Comparison of ENCODE assay signal across 1 cellular context in the genomic region with DNA sequence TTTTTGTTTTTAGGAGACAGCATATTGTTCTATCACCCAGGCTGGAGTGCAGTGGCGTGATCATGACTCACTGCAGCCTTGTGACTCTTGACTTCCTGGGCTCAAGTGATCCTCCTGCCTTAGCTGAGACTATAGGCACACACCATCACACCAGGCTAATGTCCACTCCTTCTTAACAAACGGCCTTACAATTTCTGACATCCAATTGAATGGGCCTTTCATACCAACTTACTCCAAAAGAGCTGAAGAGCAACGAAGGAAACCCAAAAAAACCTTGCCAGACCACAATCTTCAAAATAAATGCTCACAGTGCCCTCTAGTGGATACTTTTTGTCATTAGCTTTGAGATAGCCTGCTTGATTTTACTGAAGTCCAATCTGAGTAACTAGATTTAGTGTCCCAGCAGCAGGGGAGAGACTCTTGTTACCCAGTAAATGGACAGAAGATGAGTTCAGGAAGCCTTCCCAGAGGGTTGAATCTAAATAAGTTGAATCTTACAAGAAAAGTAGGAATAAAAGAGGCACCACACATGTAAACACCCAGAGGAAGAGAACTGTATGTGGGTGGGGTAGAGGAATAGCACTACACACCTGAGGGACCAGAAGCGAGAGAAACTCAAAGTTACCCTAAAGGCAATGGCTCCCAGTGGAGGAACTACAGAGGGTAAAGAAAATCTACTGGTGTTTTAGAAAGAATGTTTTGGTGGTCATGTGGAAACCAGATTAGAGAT.
TF ChIP-seq lines count a peak whose summit lies in the region.

No MANE protein-coding gene starts in this region.

TF ChIP-seq in K562, 482 proteins besides CTCF, POLR2A, EP300 and RAD21 (continued from another document and continues in another):
- TF ChIP-seq, protein P1, sequence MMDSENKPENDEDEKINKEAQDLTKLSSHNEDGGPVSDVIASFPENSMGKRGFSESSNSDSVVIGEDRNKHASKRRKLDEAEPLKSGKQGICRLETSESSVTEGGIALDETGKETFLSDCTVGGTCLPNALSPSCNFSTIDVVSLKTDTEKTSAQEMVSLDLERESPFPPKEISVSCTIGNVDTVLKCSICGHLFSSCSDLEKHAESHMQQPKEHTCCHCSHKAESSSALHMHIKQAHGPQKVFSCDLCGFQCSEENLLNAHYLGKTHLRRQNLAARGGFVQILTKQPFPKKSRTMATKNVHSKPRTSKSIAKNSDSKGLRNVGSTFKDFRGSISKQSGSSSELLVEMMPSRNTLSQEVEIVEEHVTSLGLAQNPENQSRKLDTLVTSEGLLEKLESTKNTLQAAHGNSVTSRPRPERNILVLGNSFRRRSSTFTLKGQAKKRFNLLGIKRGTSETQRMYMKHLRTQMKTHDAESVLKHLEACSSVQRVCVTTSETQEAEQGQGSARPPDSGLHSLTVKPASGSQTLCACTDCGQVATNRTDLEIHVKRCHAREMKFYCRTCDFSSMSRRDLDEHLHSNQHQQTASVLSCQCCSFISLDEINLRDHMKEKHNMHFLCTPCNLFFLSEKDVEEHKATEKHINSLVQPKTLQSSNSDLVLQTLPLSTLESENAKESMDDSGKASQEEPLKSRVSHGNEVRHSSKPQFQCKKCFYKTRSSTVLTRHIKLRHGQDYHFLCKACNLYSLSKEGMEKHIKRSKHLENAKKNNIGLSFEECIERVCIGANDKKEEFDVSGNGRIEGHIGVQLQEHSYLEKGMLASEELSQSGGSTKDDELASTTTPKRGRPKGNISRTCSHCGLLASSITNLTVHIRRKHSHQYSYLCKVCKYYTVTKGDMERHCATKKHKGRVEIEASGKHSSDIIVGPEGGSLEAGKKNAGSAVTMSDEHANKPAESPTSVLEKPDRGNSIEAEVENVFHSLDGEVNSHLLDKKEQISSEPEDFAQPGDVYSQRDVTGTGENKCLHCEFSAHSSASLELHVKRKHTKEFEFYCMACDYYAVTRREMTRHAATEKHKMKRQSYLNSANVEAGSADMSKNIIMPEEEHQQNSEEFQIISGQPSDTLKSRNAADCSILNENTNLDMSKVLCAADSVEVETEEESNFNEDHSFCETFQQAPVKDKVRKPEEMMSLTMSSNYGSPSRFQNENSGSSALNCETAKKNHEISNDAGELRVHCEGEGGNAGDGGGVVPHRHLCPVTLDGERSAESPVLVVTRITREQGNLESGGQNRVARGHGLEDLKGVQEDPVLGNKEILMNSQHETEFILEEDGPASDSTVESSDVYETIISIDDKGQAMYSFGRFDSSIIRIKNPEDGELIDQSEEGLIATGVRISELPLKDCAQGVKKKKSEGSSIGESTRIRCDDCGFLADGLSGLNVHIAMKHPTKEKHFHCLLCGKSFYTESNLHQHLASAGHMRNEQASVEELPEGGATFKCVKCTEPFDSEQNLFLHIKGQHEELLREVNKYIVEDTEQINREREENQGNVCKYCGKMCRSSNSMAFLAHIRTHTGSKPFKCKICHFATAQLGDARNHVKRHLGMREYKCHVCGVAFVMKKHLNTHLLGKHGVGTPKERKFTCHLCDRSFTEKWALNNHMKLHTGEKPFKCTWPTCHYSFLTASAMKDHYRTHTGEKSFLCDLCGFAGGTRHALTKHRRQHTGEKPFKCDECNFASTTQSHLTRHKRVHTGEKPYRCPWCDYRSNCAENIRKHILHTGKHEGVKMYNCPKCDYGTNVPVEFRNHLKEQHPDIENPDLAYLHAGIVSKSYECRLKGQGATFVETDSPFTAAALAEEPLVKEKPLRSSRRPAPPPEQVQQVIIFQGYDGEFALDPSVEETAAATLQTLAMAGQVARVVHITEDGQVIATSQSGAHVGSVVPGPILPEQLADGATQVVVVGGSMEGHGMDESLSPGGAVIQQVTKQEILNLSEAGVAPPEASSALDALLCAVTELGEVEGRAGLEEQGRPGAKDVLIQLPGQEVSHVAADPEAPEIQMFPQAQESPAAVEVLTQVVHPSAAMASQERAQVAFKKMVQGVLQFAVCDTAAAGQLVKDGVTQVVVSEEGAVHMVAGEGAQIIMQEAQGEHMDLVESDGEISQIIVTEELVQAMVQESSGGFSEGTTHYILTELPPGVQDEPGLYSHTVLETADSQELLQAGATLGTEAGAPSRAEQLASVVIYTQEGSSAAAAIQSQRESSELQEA (IDR thresholded peaks at IDR 0.05; ENCODE audit: low read depth) = no peak
- no peak for TF ChIP-seq JUNB (CRISPR knock-in tag; conservative IDR thresholded peaks at IDR 0.05)
- TF ChIP-seq C11orf30 (IDR thresholded peaks at IDR 0.05; ENCODE audit: low read depth) = no peak
- no peak for TF ChIP-seq CREB1 (IDR thresholded peaks at IDR 0.05)
- no peak for TF ChIP-seq CREB1 (CRISPR knock-in tag; IDR thresholded peaks at IDR 0.05)
- TF ChIP-seq PRMT5 (CRISPR knock-in tag; IDR thresholded peaks at IDR 0.05) = no peak
- no peak for TF ChIP-seq XRCC3 (IDR thresholded peaks at IDR 0.05)
- no peak for TF ChIP-seq MCM2 (IDR thresholded peaks at IDR 0.05; ENCODE audit: low read depth)
- TF ChIP-seq, protein P2, sequence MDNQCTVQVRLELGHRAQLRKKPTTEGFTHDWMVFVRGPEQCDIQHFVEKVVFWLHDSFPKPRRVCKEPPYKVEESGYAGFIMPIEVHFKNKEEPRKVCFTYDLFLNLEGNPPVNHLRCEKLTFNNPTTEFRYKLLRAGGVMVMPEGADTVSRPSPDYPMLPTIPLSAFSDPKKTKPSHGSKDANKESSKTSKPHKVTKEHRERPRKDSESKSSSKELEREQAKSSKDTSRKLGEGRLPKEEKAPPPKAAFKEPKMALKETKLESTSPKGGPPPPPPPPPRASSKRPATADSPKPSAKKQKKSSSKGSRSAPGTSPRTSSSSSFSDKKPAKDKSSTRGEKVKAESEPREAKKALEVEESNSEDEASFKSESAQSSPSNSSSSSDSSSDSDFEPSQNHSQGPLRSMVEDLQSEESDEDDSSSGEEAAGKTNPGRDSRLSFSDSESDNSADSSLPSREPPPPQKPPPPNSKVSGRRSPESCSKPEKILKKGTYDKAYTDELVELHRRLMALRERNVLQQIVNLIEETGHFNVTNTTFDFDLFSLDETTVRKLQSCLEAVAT (IDR thresholded peaks at IDR 0.05) = peak in 1 of 2 experiments; percentile 50; a peak in 2 of 4 replicates
- no peak for TF ChIP-seq PCBP2 (IDR thresholded peaks at IDR 0.05; ENCODE audit: low read depth, low read length, poor library complexity, severe bottlenecking)
- TF ChIP-seq MCM5 (IDR thresholded peaks at IDR 0.05; ENCODE audit: low read depth) = no peak
- TF ChIP-seq DMBX1 (CRISPR knock-in tag; IDR thresholded peaks at IDR 0.05; ENCODE audit: borderline replicate concordance) = peak; percentile 70; the same call in 1 of the 2 replicates
- no peak for TF ChIP-seq POLR3G (IDR thresholded peaks at IDR 0.05; ENCODE audit: extremely low read depth, insufficient read length, insufficient replicate concordance)
- TF ChIP-seq, protein P3, sequence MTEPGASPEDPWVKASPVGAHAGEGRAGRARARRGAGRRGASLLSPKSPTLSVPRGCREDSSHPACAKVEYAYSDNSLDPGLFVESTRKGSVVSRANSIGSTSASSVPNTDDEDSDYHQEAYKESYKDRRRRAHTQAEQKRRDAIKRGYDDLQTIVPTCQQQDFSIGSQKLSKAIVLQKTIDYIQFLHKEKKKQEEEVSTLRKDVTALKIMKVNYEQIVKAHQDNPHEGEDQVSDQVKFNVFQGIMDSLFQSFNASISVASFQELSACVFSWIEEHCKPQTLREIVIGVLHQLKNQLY (CRISPR knock-in tag; conservative IDR thresholded peaks at IDR 0.05) = no peak
- TF ChIP-seq ZNF143 (CRISPR knock-in tag; IDR thresholded peaks at IDR 0.05) = no peak
- TF ChIP-seq ZNF140 (CRISPR knock-in tag; IDR thresholded peaks at IDR 0.05) = no peak
- peak; percentile 86 for TF ChIP-seq FOSL1 (tag; conservative IDR thresholded peaks at IDR 0.05)
- TF ChIP-seq RB1 (IDR thresholded peaks at IDR 0.05; ENCODE audit: low read depth) = no peak
- TF ChIP-seq RNF2 (IDR thresholded peaks at IDR 0.05) = no peak
- TF ChIP-seq, protein P4, sequence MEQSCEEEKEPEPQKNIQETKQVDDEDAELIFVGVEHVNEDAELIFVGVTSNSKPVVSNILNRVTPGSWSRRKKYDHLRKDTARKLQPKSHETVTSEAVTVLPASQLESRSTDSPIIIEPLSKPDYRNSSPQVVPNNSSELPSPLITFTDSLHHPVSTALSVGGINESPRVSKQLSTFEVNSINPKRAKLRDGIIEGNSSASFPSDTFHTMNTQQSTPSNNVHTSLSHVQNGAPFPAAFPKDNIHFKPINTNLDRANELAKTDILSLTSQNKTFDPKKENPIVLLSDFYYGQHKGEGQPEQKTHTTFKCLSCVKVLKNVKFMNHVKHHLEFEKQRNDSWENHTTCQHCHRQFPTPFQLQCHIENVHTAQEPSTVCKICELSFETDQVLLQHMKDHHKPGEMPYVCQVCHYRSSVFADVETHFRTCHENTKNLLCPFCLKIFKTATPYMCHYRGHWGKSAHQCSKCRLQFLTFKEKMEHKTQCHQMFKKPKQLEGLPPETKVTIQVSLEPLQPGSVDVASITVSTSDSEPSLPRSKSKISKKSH (CRISPR knock-in tag; IDR thresholded peaks at IDR 0.05) = no peak
- TF ChIP-seq ELF1 (tag; IDR thresholded peaks at IDR 0.05) = no peak
- no peak for TF ChIP-seq WHSC1 (IDR thresholded peaks at IDR 0.05; ENCODE audit: low read length)
- TF ChIP-seq ILK (tag; IDR thresholded peaks at IDR 0.05; ENCODE audit: borderline replicate concordance, low read depth) = no peak
- no peak for TF ChIP-seq CHCHD3 (CRISPR knock-in tag; IDR thresholded peaks at IDR 0.05)
- TF ChIP-seq PTTG1 (tag; IDR thresholded peaks at IDR 0.05; ENCODE audit: low read depth) = no peak
- TF ChIP-seq RFX1 (IDR thresholded peaks at IDR 0.05) = no peak
- TF ChIP-seq ZNF717 (CRISPR knock-in tag; IDR thresholded peaks at IDR 0.05) = no peak
- TF ChIP-seq NRF1 (conservative IDR thresholded peaks at IDR 0.05 in 1 of 2, IDR thresholded peaks at IDR 0.05 in 1 of 2) = no peak
- TF ChIP-seq SMC3 (conservative IDR thresholded peaks at IDR 0.05; ENCODE audit: insufficient read depth, low read depth, low read length) = peak; percentile 58
- no peak for TF ChIP-seq ZNF668 (CRISPR knock-in tag; IDR thresholded peaks at IDR 0.05)
- TF ChIP-seq, protein P5, sequence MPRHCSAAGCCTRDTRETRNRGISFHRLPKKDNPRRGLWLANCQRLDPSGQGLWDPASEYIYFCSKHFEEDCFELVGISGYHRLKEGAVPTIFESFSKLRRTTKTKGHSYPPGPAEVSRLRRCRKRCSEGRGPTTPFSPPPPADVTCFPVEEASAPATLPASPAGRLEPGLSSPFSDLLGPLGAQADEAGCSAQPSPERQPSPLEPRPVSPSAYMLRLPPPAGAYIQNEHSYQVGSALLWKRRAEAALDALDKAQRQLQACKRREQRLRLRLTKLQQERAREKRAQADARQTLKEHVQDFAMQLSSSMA (CRISPR knock-in tag; IDR thresholded peaks at IDR 0.05) = no peak
- no peak for TF ChIP-seq ATF1 (CRISPR knock-in tag; IDR thresholded peaks at IDR 0.05)
- 0 out of 2 replicates have a peak, but pooled peaks have one; percentile 13 for TF ChIP-seq ATF1 (tag; IDR thresholded peaks at IDR 0.05)
- TF ChIP-seq SMARCA4 (IDR thresholded peaks at IDR 0.05) = 0 out of 2 replicates have a peak, but pooled peaks have one; percentile 38
- no peak for TF ChIP-seq NFYB (IDR thresholded peaks at IDR 0.05; ENCODE audit: extremely low read depth, insufficient read length)
- no peak for TF ChIP-seq MEF2D (tag; conservative IDR thresholded peaks at IDR 0.05; ENCODE audit: low read depth)
- TF ChIP-seq, protein P6, sequence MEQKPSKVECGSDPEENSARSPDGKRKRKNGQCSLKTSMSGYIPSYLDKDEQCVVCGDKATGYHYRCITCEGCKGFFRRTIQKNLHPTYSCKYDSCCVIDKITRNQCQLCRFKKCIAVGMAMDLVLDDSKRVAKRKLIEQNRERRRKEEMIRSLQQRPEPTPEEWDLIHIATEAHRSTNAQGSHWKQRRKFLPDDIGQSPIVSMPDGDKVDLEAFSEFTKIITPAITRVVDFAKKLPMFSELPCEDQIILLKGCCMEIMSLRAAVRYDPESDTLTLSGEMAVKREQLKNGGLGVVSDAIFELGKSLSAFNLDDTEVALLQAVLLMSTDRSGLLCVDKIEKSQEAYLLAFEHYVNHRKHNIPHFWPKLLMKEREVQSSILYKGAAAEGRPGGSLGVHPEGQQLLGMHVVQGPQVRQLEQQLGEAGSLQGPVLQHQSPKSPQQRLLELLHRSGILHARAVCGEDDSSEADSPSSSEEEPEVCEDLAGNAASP (IDR thresholded peaks at IDR 0.05) = no peak
- TF ChIP-seq RBM39 (optimal IDR thresholded peaks at IDR 0.05; ENCODE audit: low read depth, low read length) = no peak
- no peak for TF ChIP-seq NCOA6 (IDR thresholded peaks at IDR 0.05)
- TF ChIP-seq, protein P7, sequence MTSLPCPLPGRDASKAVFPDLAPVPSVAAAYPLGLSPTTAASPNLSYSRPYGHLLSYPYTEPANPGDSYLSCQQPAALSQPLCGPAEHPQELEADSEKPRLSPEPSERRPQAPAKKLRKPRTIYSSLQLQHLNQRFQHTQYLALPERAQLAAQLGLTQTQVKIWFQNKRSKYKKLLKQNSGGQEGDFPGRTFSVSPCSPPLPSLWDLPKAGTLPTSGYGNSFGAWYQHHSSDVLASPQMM (CRISPR knock-in tag; IDR thresholded peaks at IDR 0.05) = no peak
- 0 out of 2 replicates have a peak, but pooled peaks have one; percentile 38 for TF ChIP-seq ARID1B (IDR thresholded peaks at IDR 0.05)
- TF ChIP-seq TCF7L2 (IDR thresholded peaks at IDR 0.05; ENCODE audit: low read depth, low read length) = no peak
- TF ChIP-seq BHLHE40 (IDR thresholded peaks at IDR 0.05; ENCODE audit: low read length) = no peak
- TF ChIP-seq TBL1XR1 (IDR thresholded peaks at IDR 0.05; ENCODE audit: low read length in 2 of 2) = no peak
- peak; percentile 57; the same call in 1 of the 2 replicates for TF ChIP-seq TOE1 (IDR thresholded peaks at IDR 0.05; ENCODE audit: borderline replicate concordance)
- no peak for TF ChIP-seq TOE1 (CRISPR knock-in tag; IDR thresholded peaks at IDR 0.05; ENCODE audit: borderline replicate concordance, low read depth)
- TF ChIP-seq TAF7 (tag; IDR thresholded peaks at IDR 0.05) = no peak
- TF ChIP-seq, protein P8, sequence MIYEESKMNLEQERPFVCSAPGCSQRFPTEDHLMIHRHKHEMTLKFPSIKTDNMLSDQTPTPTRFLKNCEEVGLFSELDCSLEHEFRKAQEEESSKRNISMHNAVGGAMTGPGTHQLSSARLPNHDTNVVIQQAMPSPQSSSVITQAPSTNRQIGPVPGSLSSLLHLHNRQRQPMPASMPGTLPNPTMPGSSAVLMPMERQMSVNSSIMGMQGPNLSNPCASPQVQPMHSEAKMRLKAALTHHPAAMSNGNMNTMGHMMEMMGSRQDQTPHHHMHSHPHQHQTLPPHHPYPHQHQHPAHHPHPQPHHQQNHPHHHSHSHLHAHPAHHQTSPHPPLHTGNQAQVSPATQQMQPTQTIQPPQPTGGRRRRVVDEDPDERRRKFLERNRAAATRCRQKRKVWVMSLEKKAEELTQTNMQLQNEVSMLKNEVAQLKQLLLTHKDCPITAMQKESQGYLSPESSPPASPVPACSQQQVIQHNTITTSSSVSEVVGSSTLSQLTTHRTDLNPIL (CRISPR knock-in tag; IDR thresholded peaks at IDR 0.05) = no peak
